Comparison of ENCODE assay signal across 2 cellular contexts in the genomic region with DNA sequence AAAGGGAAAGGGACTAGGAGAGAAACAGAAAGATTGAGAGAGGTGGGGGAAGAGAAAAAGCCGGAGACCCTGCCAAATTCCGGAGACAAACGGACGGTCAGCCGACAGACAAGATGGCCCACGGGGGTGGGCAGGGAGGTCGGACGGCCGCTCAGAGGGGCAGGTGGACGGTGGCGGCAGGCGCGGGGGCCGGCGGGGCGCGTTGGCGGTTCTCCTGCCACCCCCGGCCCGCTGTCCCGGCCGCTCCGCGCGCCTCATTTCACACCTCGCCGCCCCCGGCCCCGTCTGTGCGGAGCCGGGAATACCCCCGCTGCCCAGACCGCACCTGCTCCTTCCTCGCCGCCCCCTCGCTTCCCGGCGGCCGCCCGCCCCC.
A peak's percentile ranks its signal among the peaks of the same experiment; 100 is the strongest.
TF ChIP-seq lines count a peak whose summit lies in the region.

No MANE protein-coding gene starts in this region.

TF ChIP-seq in endothelial cell of umbilical vein, 7 proteins besides CTCF, POLR2A, EP300 and RAD21:
- TF ChIP-seq EZH2 (IDR thresholded peaks at IDR 0.05; ENCODE audit: borderline replicate concordance, low read depth, low read length, severe bottlenecking) (peak; percentile 68), JUN (IDR thresholded peaks at IDR 0.05; ENCODE audit: borderline replicate concordance, insufficient read depth, insufficient read length, low read depth) (no peak)

TF ChIP-seq in HEK293T, 16 proteins besides CTCF, POLR2A, EP300 and RAD21:
- TF ChIP-seq LEF1 (IDR thresholded peaks at IDR 0.05; ENCODE audit: borderline replicate concordance): no peak
- TF ChIP-seq, protein P1, sequence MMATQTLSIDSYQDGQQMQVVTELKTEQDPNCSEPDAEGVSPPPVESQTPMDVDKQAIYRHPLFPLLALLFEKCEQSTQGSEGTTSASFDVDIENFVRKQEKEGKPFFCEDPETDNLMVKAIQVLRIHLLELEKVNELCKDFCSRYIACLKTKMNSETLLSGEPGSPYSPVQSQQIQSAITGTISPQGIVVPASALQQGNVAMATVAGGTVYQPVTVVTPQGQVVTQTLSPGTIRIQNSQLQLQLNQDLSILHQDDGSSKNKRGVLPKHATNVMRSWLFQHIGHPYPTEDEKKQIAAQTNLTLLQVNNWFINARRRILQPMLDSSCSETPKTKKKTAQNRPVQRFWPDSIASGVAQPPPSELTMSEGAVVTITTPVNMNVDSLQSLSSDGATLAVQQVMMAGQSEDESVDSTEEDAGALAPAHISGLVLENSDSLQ (IDR thresholded peaks at IDR 0.05): no peak
- no peak for TF ChIP-seq TARDBP (IDR thresholded peaks at IDR 0.05)
- no peak for TF ChIP-seq FOXK2 (IDR thresholded peaks at IDR 0.05)
- no peak for TF ChIP-seq SP1 (IDR thresholded peaks at IDR 0.05)
